Comparison of ENCODE assay signal across 8 cellular contexts in genomic region chr6:43013843-43014433, GRCh38. TPM values are rescaled to one million over a fixed set of nuclear protein-coding genes. Genes with fewer than 3 reads are reported as not detected.
DNase-seq lines count a peak whose midpoint lies in the region; ATAC-seq lines count a peak whose summit lies in the region.

TSS of gene KLHDC3 (plus strand) at chr6:43014249. CDS start at chr6:43017193, 2,944 bp downstream.
TSS of gene MEA1 (minus strand) at chr6:43013946. CDS start at chr6:43013813, 133 bp downstream.

- peak; percentile 99 for DNase-seq in DMS 273 treated with DMSO at 0.1 percent for 48 hours (lab: John Stamatoyannopoulos, UW)
- peak; percentile 96 for DNase-seq in OCI-M2 (lab: John Stamatoyannopoulos, UW; ENCODE audit: unreplicated experiment)
- DNase-seq in activated T-cell treated with anti-CD3 and anti-CD28 coated beads for 4 hours: peak; percentile 98
- DNase-seq in epidermal melanocyte (ENCODE audit: insufficient read length, low spot score): peak; percentile 98
- peak; percentile 98 for DNase-seq in middle frontal gyrus (ENCODE audit: extremely low spot score, low spot score)
- peak; percentile 97 to 98 for DNase-seq in stimulated activated CD8-positive, alpha-beta memory T cell treated with anti-CD3 and anti-CD28 coated beads, Interleukin-2, amount 100 ng/mL, for 48 hours (ENCODE audit: low read depth in 2 of 2)

- peak; percentile 91 for ATAC-seq in GM21529 (IDR thresholded peaks at IDR 0.05; ENCODE audit: unreplicated experiment)

- peak within 1 kb of the TSS; percentile 82 to 95 (median 92) for H3K4me3 Mint-ChIP-seq in IgD-negative memory B cell

- H3K9me3 Mint-ChIP-seq in IgD-negative memory B cell: no peaks in the 10 kb centered on the region

- H3K36me3 Mint-ChIP-seq in IgD-negative memory B cell: peaks cover 2% of the 10 kb centered on the region

- peak within 1 kb of the TSS; percentile 37 to 94 (median 60) for H3K27ac Mint-ChIP-seq in IgD-negative memory B cell

- H3K4me1 Mint-ChIP-seq in IgD-negative memory B cell: peaks cover 17 to 37% (median 35%) of the 10 kb centered on the region in 3 donors

- H3K27me3 Mint-ChIP-seq in IgD-negative memory B cell: no peaks in the 10 kb centered on the region

RNA-seq across cellular contexts. Expression of gene KLHDC3, which starts in this region (rescaled TPM):
- 60.3 TPM for polyA plus RNA-seq in IgD-negative memory B cell

RNA-seq across cellular contexts. Expression of gene MEA1, which starts in this region (rescaled TPM):
- 76.3 TPM for polyA plus RNA-seq in IgD-negative memory B cell

Comparison
In these comparisons a context has a peak if more than half of its experiments do, and no peak if none do; other contexts are left out.
1. Peak in every context shown above with its lines: DNase-seq and ATAC-seq.